24 cellular contexts compared by ENCODE assay signal in the genomic region with DNA sequence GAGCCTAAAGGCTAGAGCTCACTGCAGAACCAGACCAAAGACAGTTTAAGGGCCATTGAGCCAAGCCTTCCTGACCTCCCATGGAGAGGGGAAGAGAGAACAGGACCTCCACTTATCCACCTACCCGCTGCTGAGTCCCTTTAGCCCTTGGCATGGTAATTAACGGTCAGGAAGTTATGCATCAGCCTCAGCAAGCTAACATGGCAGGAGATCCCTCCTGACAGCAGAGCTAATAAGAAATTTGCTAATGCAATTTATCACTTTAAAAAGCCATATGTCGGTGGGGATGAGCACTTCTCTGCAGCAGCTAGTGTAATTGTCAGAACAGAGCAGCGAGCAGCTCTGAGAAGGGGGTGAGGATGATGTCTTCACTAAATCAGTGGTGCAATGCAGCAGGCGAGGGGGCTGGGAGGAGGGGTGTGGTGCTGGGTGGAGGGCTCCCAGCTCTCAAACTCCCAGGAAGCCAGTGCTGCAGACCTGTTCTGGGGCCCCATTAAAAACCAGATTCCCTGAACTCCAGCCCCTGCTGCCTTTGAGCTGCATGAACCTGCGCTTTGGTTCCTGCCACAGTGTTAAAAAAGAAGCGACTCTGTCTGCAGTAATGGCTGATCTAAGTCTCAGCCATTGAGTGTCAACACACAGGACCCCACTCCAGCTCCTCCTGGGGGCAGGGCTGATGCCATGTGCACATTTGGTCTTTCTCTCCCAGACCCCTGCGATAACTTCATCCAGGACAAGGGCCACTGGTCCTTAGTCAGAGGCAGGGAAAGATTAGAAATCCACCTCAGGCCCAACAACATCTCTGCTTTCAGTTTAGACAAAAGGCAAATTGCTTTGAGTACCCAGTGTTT.
DNase-seq lines count a peak whose midpoint lies in the region; ATAC-seq and TF ChIP-seq lines count a peak whose summit lies in the region.
"Had no signal": no experiment of that assay in that cellular context is flagged by ENCODE, and none has a peak within 500 bp of the region (broad histone marks: within the 10 kb centered on the region; RNA-seq: fewer than 3 reads in every experiment).

No MANE protein-coding gene starts in this region.

- H3K36me3 Mint-ChIP-seq in GM23338 (ENCODE audit: low read depth), result no peaks in the 10 kb centered on the region; the same call in 2 of the 3 replicates
- H3K36me3 Mint-ChIP-seq: memory B cell; naive B cell; stimulated activated memory B cell treated with anti-CD40 and anti-IgM and Interleukin-4, amounts not matched to agents 10 μg/mL and 1 μg/mL and 100 μg/mL, for 72 hours had no signal

- TF ChIP-seq CTCF in GM23338 (conservative IDR thresholded peaks at IDR 0.05; ENCODE audit: low read depth in 2 of 2) (no peak), WERI-Rb-1 (IDR thresholded peaks at IDR 0.05; ENCODE audit: low read depth, low read length) (no peak), testis (IDR thresholded peaks at IDR 0.05) (no peak), foreskin fibroblast (IDR thresholded peaks at IDR 0.05; ENCODE audit: low read depth, low read length) (no peak)

- WGBS in testis, 2 donors, result 85 to 86% methylated on average over 8 of the region's 8 CpGs

- H3K4me1 ChIP-seq in GM23338 (ENCODE audit: insufficient read depth) (peaks cover 33% of the 10 kb centered on the region), testis (peaks cover 29% of the 10 kb centered on the region)

- no peak for TF ChIP-seq POLR2A in testis (IDR thresholded peaks at IDR 0.05)

- no peaks in the 10 kb centered on the region for H4K20me1 ChIP-seq in GM23338 (replicated peaks; ENCODE audit: insufficient read depth)

- H3K27me3 ChIP-seq in GM23338 (ENCODE audit: insufficient read depth) (no peaks in the 10 kb centered on the region), WERI-Rb-1 (ENCODE audit: insufficient read depth, low read depth, severe bottlenecking) (no peaks in the 10 kb centered on the region), testis (no peaks in the 10 kb centered on the region)
- H3K27me3 ChIP-seq: brain microvascular endothelial cell had no signal

- peak; percentile 58 for ATAC-seq in GM23338
- ATAC-seq: stimulated activated memory B cell treated with anti-CD40 and anti-IgM and Interleukin-4, amounts not matched to agents 10 μg/mL and 1 μg/mL and 100 μg/mL, for 72 hours; T-helper 17 cell had no signal

- H3K4me3 Mint-ChIP-seq in GM23338, result peak overlapping the region; percentile 42; the same call in 1 of the 3 replicates
- H3K4me3 Mint-ChIP-seq: memory B cell; naive B cell; stimulated activated memory B cell treated with anti-CD40 and anti-IgM and Interleukin-4, amounts not matched to agents 10 μg/mL and 1 μg/mL and 100 μg/mL, for 72 hours; T-helper 17 cell had no signal

- peaks cover 15% of the 10 kb centered on the region for H3K27me3 Mint-ChIP-seq in GM23338 (ENCODE audit: insufficient read depth, low read depth, poor library complexity)
- H3K27me3 Mint-ChIP-seq: memory B cell; stimulated activated memory B cell treated with anti-CD40 and anti-IgM and Interleukin-4, amounts not matched to agents 10 μg/mL and 1 μg/mL and 100 μg/mL, for 72 hours had no signal

- H3K9me3 ChIP-seq in WERI-Rb-1 (ENCODE audit: severe bottlenecking) (no peaks in the 10 kb centered on the region), testis (no peaks in the 10 kb centered on the region)

- H3K9me3 Mint-ChIP-seq in GM23338, result no peaks in the 10 kb centered on the region
- H3K9me3 Mint-ChIP-seq: activated T-helper 2 cell treated with anti-CD3 and anti-CD28 coated beads, Interferon-gamma antibody, Interleukin-2, Interleukin-4, amounts not matched to agents 10 μg/mL and 5 μg/mL and 100 μg/mL, durations not matched to agents 14 hours and 24 hours and 36 hours; memory B cell; stimulated activated memory B cell treated with anti-CD40 and anti-IgM and Interleukin-4, amounts not matched to agents 10 μg/mL and 1 μg/mL and 100 μg/mL, for 72 hours had no signal

- H3K27ac Mint-ChIP-seq in GM23338, result peak overlapping the region; percentile 82
- H3K27ac Mint-ChIP-seq: activated T-helper 2 cell treated with anti-CD3 and anti-CD28 coated beads, Interferon-gamma antibody, Interleukin-2, Interleukin-4, amounts not matched to agents 10 μg/mL and 5 μg/mL and 100 μg/mL, durations not matched to agents 14 hours and 24 hours and 36 hours; memory B cell; naive B cell; stimulated activated memory B cell treated with anti-CD40 and anti-IgM and Interleukin-4, amounts not matched to agents 10 μg/mL and 1 μg/mL and 100 μg/mL, for 72 hours; T-helper 17 cell had no signal

- no peaks in the 10 kb centered on the region for H3K79me2 ChIP-seq in GM23338 (replicated peaks; ENCODE audit: insufficient read depth)

- H3K27ac ChIP-seq in GM23338 (ENCODE audit: low read depth) (peak overlapping the region; percentile 84), WERI-Rb-1 (peak overlapping the region; percentile 38), testis (no peak overlapping the region)
- H3K27ac ChIP-seq: brain microvascular endothelial cell, C4-2B, KMS-11 had no signal

- peak overlapping the region; percentile 95; the same call in 1 of the 2 replicates for H2AFZ ChIP-seq in GM23338

- H3K4me3 ChIP-seq in GM23338, result 0 out of 2 replicates have a peak overlapping the region, but pooled peaks have one; percentile 16
- peak overlapping the region; percentile 2; the same call in 1 of the 2 replicates for H3K4me3 ChIP-seq in WERI-Rb-1 (ENCODE audit: low read depth, low read length)
- no peak overlapping the region for H3K4me3 ChIP-seq in testis
- no peak overlapping the region for H3K4me3 ChIP-seq in foreskin fibroblast (ENCODE audit: low read depth in 1 of 2, low read length in 2 of 2)

- H3K36me3 ChIP-seq in GM23338 (ENCODE audit: insufficient read depth) (no peaks in the 10 kb centered on the region), WERI-Rb-1 (no peaks in the 10 kb centered on the region), testis (ENCODE audit: low read depth, missing control alignments) (no peaks in the 10 kb centered on the region)
- H3K36me3 ChIP-seq: brain microvascular endothelial cell had no signal

- intact Hi-C loops in testis (cut with DNase I; ENCODE audit: low total_unique reads), result no loop called here

- H3K4me1 Mint-ChIP-seq in GM23338, result peaks cover 48% of the 10 kb centered on the region
- H3K4me1 Mint-ChIP-seq: memory B cell; naive B cell; stimulated activated memory B cell treated with anti-CD40 and anti-IgM and Interleukin-4, amounts not matched to agents 10 μg/mL and 1 μg/mL and 100 μg/mL, for 72 hours; T-helper 17 cell had no signal

- peaks cover 14% of the 10 kb centered on the region; the same call in 1 of the 2 replicates for H3F3A ChIP-seq in GM23338 (replicated peaks; ENCODE audit: low read depth)

- peaks cover 10% of the 10 kb centered on the region; the same call in 1 of the 2 replicates for H3K9me2 ChIP-seq in GM23338 (ENCODE audit: insufficient read depth)

- peak overlapping the region; percentile 71 for H3K4me2 ChIP-seq in GM23338
- H3K4me2 ChIP-seq: KMS-11 had no signal

- DNase-seq in GM23338 (ENCODE audit: low spot score) (peak; percentile 43), NCI-H2227 treated with DMSO at 0.1 percent for 48 hours (lab: John Stamatoyannopoulos, UW) (peak; percentile 55), WERI-Rb-1 (peak; percentile 71), islet precursor cell (peak; percentile 73), testis (no peak), NCI-H2171 treated with DMSO at 0.1 percent for 48 hours (lab: John Stamatoyannopoulos, UW) (no peak), NCI-H2107 (lab: John Stamatoyannopoulos, UW) (no peak), foreskin fibroblast (no peak)
- DNase-seq: activated CD8-positive, alpha-beta memory T cell treated with anti-CD3 and anti-CD28 coated beads, Interleukin-2, amount 50 U/mL, for 4 hours; brain microvascular endothelial cell; cortex of kidney; DMS153; GDM1; kidney glomerular epithelial cell; naive B cell; NCI-H187 treated with DMSO at 0.1 percent for 48 hours; NCI-H510A treated with DMSO at 0.1 percent for 48 hours; SHP77 treated with DMSO at 0.1 percent for 48 hours; T-helper 17 cell had no signal

TF ChIP-seq in GM23338, 12 proteins besides CTCF, POLR2A, EP300 and RAD21 (continues in another document):
- TF ChIP-seq, protein P1, sequence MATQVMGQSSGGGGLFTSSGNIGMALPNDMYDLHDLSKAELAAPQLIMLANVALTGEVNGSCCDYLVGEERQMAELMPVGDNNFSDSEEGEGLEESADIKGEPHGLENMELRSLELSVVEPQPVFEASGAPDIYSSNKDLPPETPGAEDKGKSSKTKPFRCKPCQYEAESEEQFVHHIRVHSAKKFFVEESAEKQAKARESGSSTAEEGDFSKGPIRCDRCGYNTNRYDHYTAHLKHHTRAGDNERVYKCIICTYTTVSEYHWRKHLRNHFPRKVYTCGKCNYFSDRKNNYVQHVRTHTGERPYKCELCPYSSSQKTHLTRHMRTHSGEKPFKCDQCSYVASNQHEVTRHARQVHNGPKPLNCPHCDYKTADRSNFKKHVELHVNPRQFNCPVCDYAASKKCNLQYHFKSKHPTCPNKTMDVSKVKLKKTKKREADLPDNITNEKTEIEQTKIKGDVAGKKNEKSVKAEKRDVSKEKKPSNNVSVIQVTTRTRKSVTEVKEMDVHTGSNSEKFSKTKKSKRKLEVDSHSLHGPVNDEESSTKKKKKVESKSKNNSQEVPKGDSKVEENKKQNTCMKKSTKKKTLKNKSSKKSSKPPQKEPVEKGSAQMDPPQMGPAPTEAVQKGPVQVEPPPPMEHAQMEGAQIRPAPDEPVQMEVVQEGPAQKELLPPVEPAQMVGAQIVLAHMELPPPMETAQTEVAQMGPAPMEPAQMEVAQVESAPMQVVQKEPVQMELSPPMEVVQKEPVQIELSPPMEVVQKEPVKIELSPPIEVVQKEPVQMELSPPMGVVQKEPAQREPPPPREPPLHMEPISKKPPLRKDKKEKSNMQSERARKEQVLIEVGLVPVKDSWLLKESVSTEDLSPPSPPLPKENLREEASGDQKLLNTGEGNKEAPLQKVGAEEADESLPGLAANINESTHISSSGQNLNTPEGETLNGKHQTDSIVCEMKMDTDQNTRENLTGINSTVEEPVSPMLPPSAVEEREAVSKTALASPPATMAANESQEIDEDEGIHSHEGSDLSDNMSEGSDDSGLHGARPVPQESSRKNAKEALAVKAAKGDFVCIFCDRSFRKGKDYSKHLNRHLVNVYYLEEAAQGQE (IDR thresholded peaks at IDR 0.05; ENCODE audit: unreplicated experiment), result no peak
- TF ChIP-seq NANOG (IDR thresholded peaks at IDR 0.05; ENCODE audit: borderline replicate concordance) (0 out of 2 replicates have a peak, but pooled peaks have one; percentile 19), EZH2 (IDR thresholded peaks at IDR 0.05; ENCODE audit: low read depth, unreplicated experiment) (no peak), EZH2phosphoT487 (IDR thresholded peaks at IDR 0.05; ENCODE audit: unreplicated experiment) (no peak)
- TF ChIP-seq, protein P2, sequence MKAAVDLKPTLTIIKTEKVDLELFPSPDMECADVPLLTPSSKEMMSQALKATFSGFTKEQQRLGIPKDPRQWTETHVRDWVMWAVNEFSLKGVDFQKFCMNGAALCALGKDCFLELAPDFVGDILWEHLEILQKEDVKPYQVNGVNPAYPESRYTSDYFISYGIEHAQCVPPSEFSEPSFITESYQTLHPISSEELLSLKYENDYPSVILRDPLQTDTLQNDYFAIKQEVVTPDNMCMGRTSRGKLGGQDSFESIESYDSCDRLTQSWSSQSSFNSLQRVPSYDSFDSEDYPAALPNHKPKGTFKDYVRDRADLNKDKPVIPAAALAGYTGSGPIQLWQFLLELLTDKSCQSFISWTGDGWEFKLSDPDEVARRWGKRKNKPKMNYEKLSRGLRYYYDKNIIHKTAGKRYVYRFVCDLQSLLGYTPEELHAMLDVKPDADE (IDR thresholded peaks at IDR 0.05), result no peak

Comparison
In these comparisons a context has a peak if more than half of its experiments do, and no peak if none do; other contexts are left out.
1. DNase-seq: peak in GM23338 (single experiment), NCI-H2227 treated with DMSO at 0.1 percent for 48 hours (single experiment), WERI-Rb-1 (single experiment) and islet precursor cell (single experiment); none in testis (single experiment), NCI-H2171 treated with DMSO at 0.1 percent for 48 hours (single experiment), NCI-H2107 (single experiment) and foreskin fibroblast (0 of 2).
2. H3K27ac ChIP-seq: peak in GM23338 (single experiment) and WERI-Rb-1 (single experiment); none in testis (0 of 2).
3. H3K4me3 ChIP-seq: peak in GM23338 (single experiment) and WERI-Rb-1 (single experiment); none in testis (0 of 2) and foreskin fibroblast (0 of 2).